12 cellular contexts compared by ENCODE assay signal in genomic region chr11:7555067-7555699, GRCh38. TPM values are rescaled to one million over a fixed set of nuclear protein-coding genes. Genes with fewer than 3 reads are reported as not detected.
DNase-seq lines count a peak whose midpoint lies in the region; ATAC-seq, FAIRE-seq and TF ChIP-seq lines count a peak whose summit lies in the region.
"Had no signal": no experiment of that assay in that cellular context is flagged by ENCODE, and none has a peak within 500 bp of the region (broad histone marks: within the 10 kb centered on the region; RNA-seq: fewer than 3 reads in every experiment).

No MANE protein-coding gene starts in this region.

- FAIRE-seq in H1 (lab: Jason Lieb, UNC) = no peak
- FAIRE-seq: A549 had no signal

- TF ChIP-seq CTCF in H1 (IDR thresholded peaks at IDR 0.05; ENCODE audit: control extremely low read depth in 1 of 3, insufficient read depth in 1 of 3, low read depth in 1 of 3, low read length in 3 of 3) = no peak
- no peak for TF ChIP-seq CTCF in suprapubic skin (IDR thresholded peaks at IDR 0.05)
- no peak for TF ChIP-seq CTCF in uterus (IDR thresholded peaks at IDR 0.05)

- CTCF ChIA-PET in H1 (lab: Charles Lee; ENCODE audit: partially characterized antibody) = interaction anchor here (0.7 to 2.8 kb wide), 7 partner anchors 10 to 738 kb away, joined by 3 to 10 read pairs (median 3); no protein-coding TSS in a partner anchor

- no peak for ATAC-seq in memory B cell (ENCODE audit: low read depth)
- ATAC-seq in HG03196 (IDR thresholded peaks at IDR 0.05; ENCODE audit: unreplicated experiment) = no peak
- ATAC-seq: A549 had no signal

- H3K4me1 Mint-ChIP-seq in memory B cell = peaks cover 17% of the 10 kb centered on the region

- no peak overlapping the region for H3K56ac ChIP-seq in H1 (replicated peaks; ENCODE audit: insufficient read length, low read depth, low read length)

- TF ChIP-seq EP300 in H1 (IDR thresholded peaks at IDR 0.05; ENCODE audit: borderline replicate concordance in 1 of 2, low read depth in 2 of 2, low read length in 2 of 2) (no peak), suprapubic skin (IDR thresholded peaks at IDR 0.05) (no peak)

- no peaks in the 10 kb centered on the region for H3K36me3 ChIP-seq in H1 (ENCODE audit: control insufficient read depth in 2 of 4, insufficient read depth in 4 of 4, low read length in 3 of 4)
- peaks cover 4% of the 10 kb centered on the region for H3K36me3 ChIP-seq in suprapubic skin
- H3K36me3 ChIP-seq in uterus = no peaks in the 10 kb centered on the region
- H3K36me3 ChIP-seq: brain microvascular endothelial cell had no signal

- H3K36me3 Mint-ChIP-seq in memory B cell = peaks cover 26% of the 10 kb centered on the region

- no peak overlapping the region for H3K4me3 Mint-ChIP-seq in memory B cell

- intact Hi-C loops in uterus (cut with DNase I; ENCODE audit: low total_unique reads) = no loop called here

- H4K8ac ChIP-seq in H1 (ENCODE audit: extremely low read depth, insufficient read depth, low read length) = peak overlapping the region; percentile 35; the same call in 1 of the 2 replicates

- no peak overlapping the region for H3K4me2 ChIP-seq in H1 (ENCODE audit: insufficient read depth in 1 of 2, low read depth in 2 of 2, low read length in 2 of 2)
- H3K4me2 ChIP-seq: A549 had no signal

- no peak overlapping the region for H4K91ac ChIP-seq in H1 (replicated peaks; ENCODE audit: insufficient read length, low read length)

- TF ChIP-seq POLR2A in H1 (IDR thresholded peaks at IDR 0.05; ENCODE audit: control extremely low read depth in 1 of 2, low read depth in 2 of 2, low read length in 2 of 2) (no peak), suprapubic skin (IDR thresholded peaks at IDR 0.05) (no peak), uterus (IDR thresholded peaks at IDR 0.05) (no peak)

- no peak for TF ChIP-seq RAD21 in H1 (IDR thresholded peaks at IDR 0.05 in 1 of 2, conservative IDR thresholded peaks at IDR 0.05 in 1 of 2; ENCODE audit: low read depth in 2 of 2, low read length in 2 of 2)

- no peaks in the 10 kb centered on the region for H3K79me2 ChIP-seq in H1 (ENCODE audit: control insufficient read depth in 1 of 2, insufficient read depth in 2 of 2, low read length in 2 of 2)

- H3K23ac ChIP-seq in H1 (ENCODE audit: insufficient read length) = no peak overlapping the region

- H2BK15ac ChIP-seq in H1 (ENCODE audit: low read length) = no peak overlapping the region

- H3K23me2 ChIP-seq in H1 (ENCODE audit: low read depth, low read length) = no peaks in the 10 kb centered on the region

- H2BK12ac ChIP-seq in H1 (ENCODE audit: low read depth, low read length) = no peak overlapping the region

- H4K5ac ChIP-seq in H1 (ENCODE audit: insufficient read length, low read depth, low read length) = no peak overlapping the region

- H3K9me3 ChIP-seq in H1 (ENCODE audit: insufficient read depth in 2 of 2, low read depth in 1 of 2, low read length in 1 of 2) = no peaks in the 10 kb centered on the region
- H3K9me3 ChIP-seq in suprapubic skin = no peaks in the 10 kb centered on the region
- no peaks in the 10 kb centered on the region for H3K9me3 ChIP-seq in uterus
- H3K9me3 ChIP-seq: A549 had no signal

- DNase-seq in NCI-H2029 (lab: John Stamatoyannopoulos, UW) (peak; percentile 51), NCI-H2029 treated with DMSO at 0.1 percent for 48 hours (lab: John Stamatoyannopoulos, UW) (no peak), H1 (ENCODE audit: low read depth in 1 of 2, low spot score in 2 of 2) (no peak), memory B cell (ENCODE audit: low spot score in 2 of 2) (no peak), suprapubic skin (ENCODE audit: low spot score in 2 of 2) (no peak), uterus (no peak), GM03348 (ENCODE audit: low spot score) (no peak)
- DNase-seq: brain microvascular endothelial cell, DMS79 treated with DMSO at 0.1 percent for 48 hours, T1000 had no signal

- no peak overlapping the region for H2BK120ac ChIP-seq in H1 (replicated peaks; ENCODE audit: low read depth, low read length)

- H2AFZ ChIP-seq in H1 (ENCODE audit: low read length) = no peak overlapping the region

- H3K9ac ChIP-seq in H1 (replicated peaks in 1 of 4; ENCODE audit: extremely low read depth in 1 of 4, low read depth in 3 of 4, low read length in 3 of 4) = no peak overlapping the region

- no peak overlapping the region for H2BK5ac ChIP-seq in H1 (ENCODE audit: low read depth, low read length)

- H3K9me3 Mint-ChIP-seq in memory B cell = no peaks in the 10 kb centered on the region

- H3K27ac Mint-ChIP-seq in memory B cell = peak overlapping the region; percentile 43

- H3K27me3 Mint-ChIP-seq in memory B cell = no peaks in the 10 kb centered on the region

- H3K4me1 ChIP-seq in H1 (replicated peaks in 1 of 4; ENCODE audit: control insufficient read depth in 3 of 4, insufficient read depth in 4 of 4, low read length in 3 of 4) (peaks cover 0 to 3% (median 0%) of the 10 kb centered on the region in 4 experiments; a peak in 2 of 7 replicates), suprapubic skin (peaks cover 11% of the 10 kb centered on the region), uterus (no peaks in the 10 kb centered on the region)

- H3K4me3 ChIP-seq in H1 (ENCODE audit: extremely low read depth in 1 of 4, insufficient read depth in 2 of 4, low read depth in 3 of 4, low read length in 4 of 4) = no peak overlapping the region
- H3K4me3 ChIP-seq in suprapubic skin = no peak overlapping the region
- no peak overlapping the region for H3K4me3 ChIP-seq in uterus
- H3K4me3 ChIP-seq: A549 had no signal

- H2BK20ac ChIP-seq in H1 (ENCODE audit: low read length) = no peak overlapping the region

- no peaks in the 10 kb centered on the region for H3K79me1 ChIP-seq in H1 (ENCODE audit: low read depth, low read length)

- no peaks in the 10 kb centered on the region for H3K27me3 ChIP-seq in H1 (replicated peaks in 1 of 4; ENCODE audit: control insufficient read depth in 3 of 4, extremely low read depth in 1 of 4, insufficient read depth in 3 of 4, low read length in 3 of 4)
- H3K27me3 ChIP-seq in suprapubic skin = no peaks in the 10 kb centered on the region
- no peaks in the 10 kb centered on the region for H3K27me3 ChIP-seq in uterus
- H3K27me3 ChIP-seq: brain microvascular endothelial cell had no signal

- no peak overlapping the region for H3K14ac ChIP-seq in H1 (ENCODE audit: insufficient read length)

- H2AK5ac ChIP-seq in H1 (ENCODE audit: low read depth, low read length) = no peak overlapping the region

- POLR2A ChIA-PET in H1 (lab: Charles Lee; ENCODE audit: partially characterized antibody) = no interaction called here

- no peak overlapping the region for H3K18ac ChIP-seq in H1 (ENCODE audit: extremely low read depth, low read length)

- H4K20me1 ChIP-seq in H1 (replicated peaks in 1 of 2; ENCODE audit: control insufficient read depth in 1 of 2, insufficient read depth in 2 of 2, low read length in 2 of 2) = peaks cover 0 to 2% of the 10 kb centered on the region in 2 experiments

- WGBS in H1 (ENCODE audit: extremely low coverage in 1 of 2, insufficient coverage in 1 of 2, insufficient read length in 1 of 2, insufficient replicate concordance in 2 of 2, low coverage in 1 of 2, low lambda C conversion rate in 2 of 2, missing lambda C conversion rate in 1 of 2), 2 experiments = 85% methylated on average over 7 of the region's 7 CpGs; no CpG with 5 or more reads in 1 of the 2 experiments
- 48% methylated on average over 7 of the region's 7 CpGs for WGBS in suprapubic skin

- H3K4ac ChIP-seq in H1 (replicated peaks; ENCODE audit: insufficient read length, low read depth, low read length) = no peak overlapping the region

- H3K27ac ChIP-seq in H1 (ENCODE audit: low read depth, low read length) (no peak overlapping the region), suprapubic skin (peak overlapping the region; percentile 39), uterus (no peak overlapping the region)
- H3K27ac ChIP-seq: A549, brain microvascular endothelial cell had no signal

TF ChIP-seq in H1, 55 proteins besides CTCF, POLR2A, EP300 and RAD21:
- TF ChIP-seq TEAD4 (IDR thresholded peaks at IDR 0.05; ENCODE audit: low read depth, low read length) (no peak), SUZ12 (IDR thresholded peaks at IDR 0.05; ENCODE audit: low read length) (no peak)

RNA-seq across cellular contexts. Expression of gene PPFIBP2, which starts 41.4 kb away (rescaled TPM):
- total RNA-seq in H1 (2021; fragmentation: NEBNext Ultra II Directional; extraction: Animal tissue kit (Norgen Biotek cat#: 25700)) = 9.8 and 11.7 TPM in 2 replicates
- 5.5 and 6.3 TPM in 2 replicates for polyA plus RNA-seq in H1 (2011; rRNA removed)
- 7.6 TPM for polyA plus RNA-seq in H1 (2011; cell fraction: cytosol; rRNA removed)
- polyA plus RNA-seq in H1 (2011; cell fraction: nucleus; rRNA removed) = 19.1 TPM
- polyA plus RNA-seq in H1 (2012, experiment 1 of 2) = 6.8 to 11.5 TPM (median 8.5 TPM) in 4 replicates
- 1.0 TPM for polyA plus RNA-seq in H1 (2012, experiment 2 of 2)
- 7.7 TPM for polyA plus RNA-seq in H1 (2013, experiment 1 of 2)
- polyA plus RNA-seq in H1 (2013, experiment 2 of 2) = 6.1 TPM
- 25.4 and 30.6 TPM in 2 replicates for polyA minus RNA-seq in H1 (2011; rRNA and poly(A)+ RNA removed)
- polyA minus RNA-seq in H1 (2011; cell fraction: cytosol; rRNA and poly(A)+ RNA removed) = 6.1 TPM
- polyA minus RNA-seq in H1 (2011; cell fraction: nucleus; rRNA and poly(A)+ RNA removed) = 25.8 TPM
- 100 to 1,000 TPM in 1 of 4 donors, 10 to 100 TPM in 3; 68.2 to 139 (median 76.2) TPM for total RNA-seq in suprapubic skin
- 10 to 100 TPM in 3 of 4 donors, 1 to 10 TPM in 1; 2.1 to 36.2 (median 15.2) TPM for total RNA-seq in uterus
